Comparison of ENCODE assay signal across 9 cellular contexts in genomic region chr2:240369725-240370585, GRCh38.
DNase-seq lines count a peak whose midpoint lies in the region; ATAC-seq lines count a peak whose summit lies in the region.
"Had no signal": no experiment of that assay in that cellular context is flagged by ENCODE, and none has a peak within 500 bp of the region (broad histone marks: within the 10 kb centered on the region; RNA-seq: fewer than 3 reads in every experiment).

No MANE protein-coding gene starts in this region.

- H3K4me3 Mint-ChIP-seq in T-helper 17 cell, result no peak overlapping the region
- H3K4me3 Mint-ChIP-seq: IgD-negative memory B cell had no signal

- intact Hi-C loops in left ventricle myocardium superior (cut with micrococcal nuclease), result no loop called here

- ATAC-seq in left ventricle myocardium superior, result peak; percentile 81
- ATAC-seq in GM18867 (IDR thresholded peaks at IDR 0.05; ENCODE audit: unreplicated experiment), result no peak
- no peak for ATAC-seq in T-helper 17 cell
- ATAC-seq in HG02938 (IDR thresholded peaks at IDR 0.05; ENCODE audit: unreplicated experiment), result no peak

- H3K27me3 Mint-ChIP-seq in T-helper 17 cell, result peaks cover 6% of the 10 kb centered on the region

- no peak overlapping the region for H3K27ac Mint-ChIP-seq in T-helper 17 cell
- H3K27ac Mint-ChIP-seq: IgD-negative memory B cell had no signal

- H3K4me1 Mint-ChIP-seq in T-helper 17 cell, result no peaks in the 10 kb centered on the region
- H3K4me1 Mint-ChIP-seq: IgD-negative memory B cell had no signal

- H3K9me3 ChIP-seq in T-helper 17 cell (ENCODE audit: control insufficient read depth, low read length, poor library complexity, severe bottlenecking), result no peaks in the 10 kb centered on the region

- DNase-seq in EL, result peak; percentile 97
- peak in 42 of 56 donors; percentile 16 to 92 (median 46) for DNase-seq in amygdala (lab: John Stamatoyannopoulos, UW)
- peak; percentile 88 for DNase-seq in left ventricle myocardium superior
- peak; percentile 25 for DNase-seq in retina
- DNase-seq in NCI-H82 (lab: John Stamatoyannopoulos, UW), result no peak
- DNase-seq in T-helper 17 cell, result no peak

- H3K36me3 Mint-ChIP-seq in T-helper 17 cell (ENCODE audit: low read depth), result no peaks in the 10 kb centered on the region
- H3K36me3 Mint-ChIP-seq: IgD-negative memory B cell had no signal

Comparison
In these comparisons a context has a peak if more than half of its experiments do, and no peak if none do; other contexts are left out.
1. DNase-seq: peak in EL (single experiment), amygdala (42 of 56), left ventricle myocardium superior (single experiment) and retina (single experiment); none in NCI-H82 (single experiment) and T-helper 17 cell (0 of 3).